15 cellular contexts compared by ENCODE assay signal in the genomic region with DNA sequence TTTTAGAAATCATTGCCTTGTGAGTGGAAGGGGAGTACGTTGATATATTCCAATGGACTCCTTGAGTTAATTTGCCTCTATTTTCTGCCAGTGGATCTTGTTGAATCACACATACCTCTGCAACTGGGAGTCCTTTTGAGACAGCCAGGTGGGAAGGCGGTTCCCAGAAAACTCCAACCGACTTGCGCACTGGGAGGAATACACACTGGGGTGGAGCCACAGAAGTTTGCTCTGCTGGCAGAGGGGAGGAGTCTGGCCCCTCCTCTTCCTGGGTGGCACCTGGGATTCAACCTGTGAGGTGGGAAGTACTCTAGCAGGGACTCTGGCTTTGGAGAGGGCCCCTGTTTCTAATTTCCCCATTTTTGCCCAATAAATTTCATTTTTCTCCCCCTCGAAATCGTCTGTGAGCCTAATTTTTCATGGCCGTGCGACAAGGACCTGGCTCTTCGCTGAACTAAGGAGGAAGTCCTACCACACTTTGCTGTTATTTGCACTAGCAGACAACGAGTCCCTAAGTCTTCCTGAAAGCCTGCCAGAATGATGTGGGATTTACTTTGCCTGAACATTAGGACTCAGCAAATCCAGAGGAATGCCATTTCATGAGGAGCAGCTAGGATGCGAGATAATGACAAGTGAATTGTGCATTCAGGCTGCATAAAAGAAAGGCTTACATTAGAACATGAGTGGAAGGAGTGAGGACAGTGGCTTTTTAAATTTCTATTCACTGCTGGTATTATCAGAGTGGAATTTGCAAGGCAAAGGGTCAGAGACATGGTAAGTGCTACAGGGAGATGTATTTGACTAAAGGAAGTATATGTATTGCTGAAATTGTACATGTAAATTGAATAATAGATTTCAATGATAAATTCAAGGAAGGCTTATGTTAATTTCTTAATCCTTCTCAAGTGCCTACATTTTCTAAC.
"Had no signal": no experiment of that assay in that cellular context is flagged by ENCODE, and none has a peak within 500 bp of the region (broad histone marks: within the 10 kb centered on the region; RNA-seq: fewer than 3 reads in every experiment).

No MANE protein-coding gene starts in this region.

- H3K4me3 ChIP-seq: tibial nerve had no signal

- DNase-seq: activated CD4-positive, alpha-beta T cell treated with anti-CD3 and anti-CD28 coated beads, Interleukin-2, amount 10 ng/mL, durations not matched to agents 7 days and 5 days; activated CD8-positive, alpha-beta T cell treated with anti-CD3 and anti-CD28 coated beads, Interleukin-2, amount 10 ng/mL, durations not matched to agents 7 days and 5 days; activated naive CD4-positive, alpha-beta T cell treated with anti-CD3 and anti-CD28 coated beads for 36 hours; activated T-cell treated with anti-CD3 and anti-CD28 coated beads, Interleukin-2, amount 50 U/mL, for 4 hours; brain microvascular endothelial cell; central memory CD4-positive, alpha-beta T cell; hypothalamus; naive B cell; stimulated activated naive B cell treated with anti-CD40 and anti-IgM and Interleukin-4, amounts not matched to agents 10 μg/mL and 1 μg/mL and 100 μg/mL, for 72 hours; T-helper 1 cell; T1000 had no signal

- H3K27ac ChIP-seq: brain microvascular endothelial cell, neutrophil had no signal

- H3K9me3 ChIP-seq: neutrophil had no signal

- H3K27me3 ChIP-seq: brain microvascular endothelial cell, neutrophil, tibial nerve had no signal

- H3K36me3 ChIP-seq: brain microvascular endothelial cell, neutrophil, tibial nerve had no signal

- ATAC-seq: activated CD4-positive, CD25-positive, alpha-beta regulatory T cell treated with anti-CD3 and anti-CD28 coated beads, Interleukin-2, amount 50 U/mL, for 24 hours; activated CD8-positive, alpha-beta T cell treated with anti-CD3 and anti-CD28 coated beads, Interleukin-2, amount 10 ng/mL, durations not matched to agents 7 days and 5 days; activated T-cell treated with anti-CD3 and anti-CD28 coated beads, Interleukin-2, amount 50 U/mL, for 4 hours; left lobe of liver; stimulated activated naive B cell treated with anti-CD40 and anti-IgM and Interleukin-4, amounts not matched to agents 10 μg/mL and 1 μg/mL and 100 μg/mL, for 72 hours had no signal
